Comparison of ENCODE assay signal across 8 cellular contexts in genomic region chr16:73048292-73049050, GRCh38.
DNase-seq lines count a peak whose midpoint lies in the region; ATAC-seq lines count a peak whose summit lies in the region.

No MANE protein-coding gene starts in this region.

- no peak overlapping the region for H3K4me3 Mint-ChIP-seq in stimulated activated effector memory CD8-positive, alpha-beta T cell treated with anti-CD3 and anti-CD28 coated beads, Interleukin-12 subunit alpha, Interleukin-12 subunit beta, amount 100 ng/mL, for 72 hours

- H3K4me1 Mint-ChIP-seq in stimulated activated effector memory CD8-positive, alpha-beta T cell treated with anti-CD3 and anti-CD28 coated beads, Interleukin-12 subunit alpha, Interleukin-12 subunit beta, amount 100 ng/mL, for 72 hours: no peaks in the 10 kb centered on the region

- H3K36me3 ChIP-seq in adipocyte (ENCODE audit: control insufficient read depth, insufficient read depth, low read length, severe bottlenecking): no peaks in the 10 kb centered on the region

- H3K9ac ChIP-seq in adipocyte (ENCODE audit: low read length): peak overlapping the region; percentile 86

- ATAC-seq in HG03064 (IDR thresholded peaks at IDR 0.05; ENCODE audit: low read depth, unreplicated experiment): peak; percentile 9
- peak; percentile 21 for ATAC-seq in stimulated activated effector memory CD8-positive, alpha-beta T cell treated with anti-CD3 and anti-CD28 coated beads, Interleukin-12 subunit alpha, Interleukin-12 subunit beta, amount 100 ng/mL, for 72 hours

- H3K36me3 Mint-ChIP-seq in stimulated activated effector memory CD8-positive, alpha-beta T cell treated with anti-CD3 and anti-CD28 coated beads, Interleukin-12 subunit alpha, Interleukin-12 subunit beta, amount 100 ng/mL, for 72 hours: no peaks in the 10 kb centered on the region

- H3K4me1 ChIP-seq in adipocyte (ENCODE audit: control insufficient read depth, insufficient read depth, low read length): peaks cover 43% of the 10 kb centered on the region

- no peaks in the 10 kb centered on the region for H3K27me3 ChIP-seq in adipocyte (replicated peaks; ENCODE audit: control insufficient read depth, insufficient read depth, low read length)

- no peak overlapping the region for H3K27ac Mint-ChIP-seq in stimulated activated effector memory CD8-positive, alpha-beta T cell treated with anti-CD3 and anti-CD28 coated beads, Interleukin-12 subunit alpha, Interleukin-12 subunit beta, amount 100 ng/mL, for 72 hours

- H3K4me3 ChIP-seq in adipocyte (ENCODE audit: low read length): peak overlapping the region; percentile 83
- H3K4me3 ChIP-seq in iPS-18c (ENCODE audit: insufficient read depth, low read depth, low read length): peak overlapping the region; percentile 58; the same call in 1 of the 2 replicates

- H3K9me3 ChIP-seq in adipocyte (ENCODE audit: control insufficient read depth, low read length) (no peaks in the 10 kb centered on the region), iPS-18c (ENCODE audit: control insufficient read depth, insufficient read depth, low read length) (no peaks in the 10 kb centered on the region)

- H3K9me3 Mint-ChIP-seq in stimulated activated effector memory CD8-positive, alpha-beta T cell treated with anti-CD3 and anti-CD28 coated beads, Interleukin-12 subunit alpha, Interleukin-12 subunit beta, amount 100 ng/mL, for 72 hours: no peaks in the 10 kb centered on the region

- DNase-seq in ELR (ENCODE audit: low read depth) (peak; percentile 54), adipocyte (ENCODE audit: low read depth) (peak; percentile 68), NCI-H1694 treated with DMSO at 0.1 percent for 48 hours (lab: John Stamatoyannopoulos, UW) (no peak), NCI-H1105 treated with DMSO at 0.1 percent for 48 hours (lab: John Stamatoyannopoulos, UW) (no peak), cerebellar nuclear complex (lab: John Stamatoyannopoulos, UW) (no peak)
- no peak for DNase-seq in stimulated activated effector memory CD8-positive, alpha-beta T cell treated with anti-CD3 and anti-CD28 coated beads, Interleukin-12 subunit alpha, Interleukin-12 subunit beta, amount 100 ng/mL, for 72 hours (ENCODE audit: low spot score in 2 of 2)

Comparison
In these comparisons a context has a peak if more than half of its experiments do, and no peak if none do; other contexts are left out.
1. DNase-seq: peak in ELR (single experiment) and adipocyte (single experiment); none in stimulated activated effector memory CD8-positive, alpha-beta T cell treated with anti-CD3 and anti-CD28 coated beads, Interleukin-12 subunit alpha, Interleukin-12 subunit beta, amount 100 ng/mL, for 72 hours (0 of 2), NCI-H1694 treated with DMSO at 0.1 percent for 48 hours (single experiment), NCI-H1105 treated with DMSO at 0.1 percent for 48 hours (single experiment) and cerebellar nuclear complex (0 of 2).